30 cellular contexts compared by ENCODE assay signal in the genomic region with DNA sequence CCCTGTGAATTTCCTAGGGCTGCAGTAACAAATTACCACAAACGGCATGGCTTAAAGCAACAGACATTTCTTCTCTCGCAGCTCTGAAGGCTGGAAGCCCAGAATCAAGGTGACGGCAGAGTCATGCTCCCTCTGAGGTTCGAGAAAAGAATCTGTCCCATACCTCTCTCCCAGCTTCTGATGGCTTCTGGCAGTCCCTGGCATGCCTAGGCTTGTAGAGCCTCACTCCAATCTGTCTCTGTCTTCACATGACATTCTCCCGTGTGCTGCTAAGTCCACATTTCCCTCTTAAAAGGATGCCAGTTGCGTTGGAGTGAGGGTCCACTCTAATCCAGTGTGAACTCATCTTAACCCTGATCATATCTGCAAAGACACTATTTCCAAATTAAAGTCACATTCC.
"Had no signal": no experiment of that assay in that cellular context is flagged by ENCODE, and none has a peak within 500 bp of the region (broad histone marks: within the 10 kb centered on the region; RNA-seq: fewer than 3 reads in every experiment).

No MANE protein-coding gene starts in this region.

- DNase-seq: activated CD4-positive, alpha-beta memory T cell treated with anti-CD3 and anti-CD28 coated beads for 36 hours; activated CD4-positive, alpha-beta T cell treated with anti-CD3 and anti-CD28 coated beads for 48 hours; activated CD8-positive, alpha-beta memory T cell treated with anti-CD3 and anti-CD28 coated beads, Interleukin-2, amount 50 U/mL, for 4 hours; activated gamma-delta T cell treated with Interleukin-2 at 50 U/mL for 16 hours; activated naive CD8-positive, alpha-beta T cell treated with anti-CD3 and anti-CD28 coated beads, Interleukin-2, amount 50 U/mL, for 24 hours; activated T-cell treated with anti-CD3 and anti-CD28 coated beads, Interleukin-2, amount 50 U/mL, for 1 hour; amygdala; effector memory CD4-positive, alpha-beta T cell; erythroblast; islet precursor cell; left colon; midbrain; naive thymus-derived CD4-positive, alpha-beta T cell; occipital lobe; right cardiac atrium; stimulated activated CD4-positive, alpha-beta T cell treated with anti-CD3 and anti-CD28 coated beads, Interleukin-15, amount 100 ng/mL, for 24 hours; stimulated activated CD4-positive, alpha-beta T cell treated with anti-CD3 and anti-CD28 coated beads, Interleukin-2, amount 100 ng/mL, for 24 hours; stimulated activated naive CD4-positive, alpha-beta T cell; T-helper 1 cell; testis; transverse colon had no signal

- H3K27ac Mint-ChIP-seq: activated CD4-positive, alpha-beta memory T cell treated with anti-CD3 and anti-CD28 coated beads for 36 hours; activated naive CD4-positive, alpha-beta T cell treated with anti-CD3 and anti-CD28 coated beads, Interleukin-2, amount 50 U/mL, for 24 hours; activated naive CD8-positive, alpha-beta T cell treated with anti-CD3 and anti-CD28 coated beads, Interleukin-2, amount 50 U/mL, for 24 hours; activated T-helper 17 cell treated with anti-CD3 and anti-CD28 coated beads, Interleukin-2, amount 50 U/mL, for 72 hours; memory B cell; naive thymus-derived CD4-positive, alpha-beta T cell; T-helper 2 cell treated with Interferon-gamma antibody and Interleukin-4, amounts not matched to agents 5 μg/mL and 100 μg/mL, for 36 hours had no signal

- H3K4me1 Mint-ChIP-seq: activated naive CD4-positive, alpha-beta T cell treated with anti-CD3 and anti-CD28 coated beads, Interleukin-2, amount 50 U/mL, for 24 hours; activated naive CD8-positive, alpha-beta T cell treated with anti-CD3 and anti-CD28 coated beads, Interleukin-2, amount 50 U/mL, for 24 hours; memory B cell had no signal

- H3K27ac ChIP-seq: gastroesophageal sphincter, hepatocyte, parathyroid adenoma, testis, transverse colon, VCaP had no signal

- H3K9me3 Mint-ChIP-seq: activated CD4-positive, alpha-beta memory T cell treated with anti-CD3 and anti-CD28 coated beads for 36 hours; activated naive CD4-positive, alpha-beta T cell treated with anti-CD3 and anti-CD28 coated beads, Interleukin-2, amount 50 U/mL, for 24 hours; activated naive CD8-positive, alpha-beta T cell treated with anti-CD3 and anti-CD28 coated beads, Interleukin-2, amount 50 U/mL, for 24 hours; activated T-helper 17 cell treated with anti-CD3 and anti-CD28 coated beads, Interleukin-2, amount 50 U/mL, for 72 hours; memory B cell; naive thymus-derived CD4-positive, alpha-beta T cell; T-helper 2 cell treated with Interferon-gamma antibody and Interleukin-4, amounts not matched to agents 5 μg/mL and 100 μg/mL, for 36 hours had no signal

- H3K36me3 Mint-ChIP-seq: activated CD4-positive, alpha-beta memory T cell treated with anti-CD3 and anti-CD28 coated beads for 36 hours; activated naive CD4-positive, alpha-beta T cell treated with anti-CD3 and anti-CD28 coated beads, Interleukin-2, amount 50 U/mL, for 24 hours; memory B cell; naive thymus-derived CD4-positive, alpha-beta T cell had no signal

- H3K4me3 Mint-ChIP-seq: activated CD4-positive, alpha-beta memory T cell treated with anti-CD3 and anti-CD28 coated beads for 36 hours; activated naive CD4-positive, alpha-beta T cell treated with anti-CD3 and anti-CD28 coated beads, Interleukin-2, amount 50 U/mL, for 24 hours; activated naive CD8-positive, alpha-beta T cell treated with anti-CD3 and anti-CD28 coated beads, Interleukin-2, amount 50 U/mL, for 24 hours; activated T-helper 17 cell treated with anti-CD3 and anti-CD28 coated beads, Interleukin-2, amount 50 U/mL, for 72 hours; memory B cell; naive thymus-derived CD4-positive, alpha-beta T cell; T-helper 2 cell treated with Interferon-gamma antibody and Interleukin-4, amounts not matched to agents 5 μg/mL and 100 μg/mL, for 36 hours had no signal

- H3K27me3 Mint-ChIP-seq: activated naive CD4-positive, alpha-beta T cell treated with anti-CD3 and anti-CD28 coated beads, Interleukin-2, amount 50 U/mL, for 24 hours had no signal

- H3K27me3 ChIP-seq: gastroesophageal sphincter, testis had no signal

- ATAC-seq: activated CD4-positive, CD25-positive, alpha-beta regulatory T cell treated with anti-CD3 and anti-CD28 coated beads, Interleukin-2, amount 50 U/mL, for 24 hours; activated naive CD8-positive, alpha-beta T cell treated with anti-CD3 and anti-CD28 coated beads, Interleukin-2, amount 50 U/mL, for 24 hours; activated T-helper 17 cell treated with anti-CD3 and anti-CD28 coated beads, Interleukin-2, amount 50 U/mL, for 72 hours; gastroesophageal sphincter; left colon; naive thymus-derived CD4-positive, alpha-beta T cell; right cardiac atrium had no signal
